Comparison of ENCODE assay signal across 8 cellular contexts in the genomic region with DNA sequence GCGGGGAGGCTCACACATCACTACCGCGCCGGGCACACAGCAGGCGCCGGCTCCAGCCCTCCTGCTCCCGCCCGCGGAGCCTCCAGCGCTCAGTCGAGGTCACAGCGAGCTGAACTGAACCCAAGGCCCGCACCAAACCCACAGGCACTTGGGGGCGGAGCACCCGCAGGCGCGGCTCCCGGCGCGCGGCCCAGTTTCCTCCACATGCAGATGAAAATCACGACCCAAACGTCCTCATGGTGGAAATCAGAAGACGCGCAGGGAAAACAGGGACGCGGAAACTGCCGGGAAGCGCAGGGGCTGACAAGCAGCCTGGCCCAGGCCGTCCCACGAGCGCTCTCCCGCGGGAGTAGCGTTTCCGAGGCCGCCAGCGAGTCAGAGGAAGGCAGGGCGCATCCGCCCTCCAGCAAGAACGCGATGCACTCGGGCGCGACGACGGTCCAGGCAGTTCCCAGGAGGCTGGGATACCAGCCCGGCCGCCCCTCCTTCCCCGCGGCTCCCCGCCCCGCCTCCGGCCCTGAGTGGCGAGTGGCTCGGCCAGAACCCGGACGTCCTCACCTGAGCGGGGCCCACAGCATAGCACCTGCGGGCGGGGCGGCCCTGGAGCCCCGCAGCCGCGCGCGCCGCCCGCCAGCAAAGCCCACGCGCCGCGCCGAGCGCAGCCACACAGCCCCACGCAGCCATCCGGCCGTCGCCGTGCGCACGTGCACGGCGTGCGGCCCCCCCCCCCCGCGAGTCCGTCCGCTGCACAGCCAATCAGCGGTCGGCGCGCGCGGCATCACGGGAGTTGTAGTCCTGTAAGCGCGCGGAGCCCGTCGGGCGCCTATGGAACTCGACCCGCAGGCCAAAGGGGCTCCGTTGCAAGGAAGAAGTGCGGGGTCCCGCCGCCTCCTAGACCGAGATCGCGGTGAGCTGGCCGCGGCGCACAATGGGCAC. TPM values are rescaled to one million over a fixed set of nuclear protein-coding genes. Genes with fewer than 3 reads are reported as not detected.
DNase-seq lines count a peak whose midpoint lies in the region; ATAC-seq and TF ChIP-seq lines count a peak whose summit lies in the region.

A gene (minus strand): TSS at position 710 of the 936 bp plus-strand sequence. CDS start 26 bp downstream, at position 684.

- TF ChIP-seq POLR2A in NB4 (IDR thresholded peaks at IDR 0.05; ENCODE audit: extremely low read depth, insufficient read length) (no peak), suprapubic skin (IDR thresholded peaks at IDR 0.05) (no peak)

- peak within 1 kb of the TSS; percentile 74 to 94 for H3K27ac Mint-ChIP-seq in activated naive CD4-positive, alpha-beta T cell treated with anti-CD3 and anti-CD28 coated beads, Interleukin-2, amount 50 U/mL, for 72 hours

- no peaks in the 10 kb centered on the region for H3K36me3 ChIP-seq in SK-N-SH (replicated peaks in 1 of 2; ENCODE audit: control insufficient read depth in 1 of 2, insufficient read depth in 2 of 2, low read length in 1 of 2)
- no peaks in the 10 kb centered on the region for H3K36me3 ChIP-seq in suprapubic skin

- H3K27me3 ChIP-seq in SK-N-SH (ENCODE audit: insufficient read depth) (no peaks in the 10 kb centered on the region), suprapubic skin (no peaks in the 10 kb centered on the region)

- no peak for TF ChIP-seq CTCF in HFF-Myc (IDR thresholded peaks at IDR 0.05; ENCODE audit: low read depth, low read length, missing control alignments)
- no peak for TF ChIP-seq CTCF in NB4 (IDR thresholded peaks at IDR 0.05; ENCODE audit: low read depth, low read length)
- no peak for TF ChIP-seq CTCF in SK-N-SH (IDR thresholded peaks at IDR 0.05)
- TF ChIP-seq CTCF in omental fat pad (IDR thresholded peaks at IDR 0.05): no peak
- TF ChIP-seq CTCF in suprapubic skin (IDR thresholded peaks at IDR 0.05): no peak

- H3K27ac ChIP-seq in SK-N-SH (ENCODE audit: low read depth in 2 of 2, low read length in 1 of 2): peak within 1 kb of the TSS; percentile 80 to 82
- peak within 1 kb of the TSS; percentile 94 for H3K27ac ChIP-seq in suprapubic skin

- peaks cover 49% of the 10 kb centered on the region for H3K79me2 ChIP-seq in SK-N-SH (ENCODE audit: insufficient read depth)

- WGBS in SK-N-SH (ENCODE audit: low lambda C conversion rate): 3% methylated on average over 37 of the region's 114 CpGs
- WGBS in suprapubic skin: under 1% methylated on average over 33 of the region's 114 CpGs

- peak; percentile 82 to 85 for ATAC-seq in activated naive CD4-positive, alpha-beta T cell treated with anti-CD3 and anti-CD28 coated beads, Interleukin-2, amount 50 U/mL, for 72 hours
- peak; percentile 94 for ATAC-seq in omental fat pad (ENCODE audit: low FRiP score)

- DNase-seq in GM03348 (ENCODE audit: low spot score) (peak; percentile 99), HFF-Myc (ENCODE audit: extremely low read depth, low read depth) (no peak), NB4 (ENCODE audit: low read depth) (peak; percentile 91), SK-N-SH (peak; percentile 96), glomerular endothelial cell (ENCODE audit: extremely low read depth, low read depth, low spot score) (no peak), omental fat pad (ENCODE audit: low spot score) (peak; percentile 76), suprapubic skin (ENCODE audit: low spot score in 2 of 2) (peak; percentile 93 to 95)
- peak; percentile 83 to 86 for DNase-seq in activated naive CD4-positive, alpha-beta T cell treated with anti-CD3 and anti-CD28 coated beads, Interleukin-2, amount 50 U/mL, for 72 hours (ENCODE audit: low spot score in 2 of 2)

- H3K9me3 Mint-ChIP-seq in activated naive CD4-positive, alpha-beta T cell treated with anti-CD3 and anti-CD28 coated beads, Interleukin-2, amount 50 U/mL, for 72 hours: no peaks in the 10 kb centered on the region

- peaks cover 5 to 6% of the 10 kb centered on the region in 2 donors for H3K36me3 Mint-ChIP-seq in activated naive CD4-positive, alpha-beta T cell treated with anti-CD3 and anti-CD28 coated beads, Interleukin-2, amount 50 U/mL, for 72 hours

- H3K4me3 ChIP-seq in HFF-Myc (replicated peaks; ENCODE audit: low read depth, low read length) (peak within 1 kb of the TSS; percentile 59), NB4 (ENCODE audit: low read depth, low read length) (peak within 1 kb of the TSS; percentile 81), SK-N-SH (ENCODE audit: low read depth in 2 of 2, low read length in 1 of 2) (peak within 1 kb of the TSS; percentile 62 to 90), suprapubic skin (peak within 1 kb of the TSS; percentile 84)

- CTCF ChIA-PET in SK-N-SH (lab: Yijun Ruan, JAX): interaction anchor here (0.6 to 7.5 kb wide), 5 partner anchors 10 to 343 kb away, joined by 3 to 96 read pairs (median 9); no protein-coding TSS in a partner anchor

- peaks cover 15% of the 10 kb centered on the region for H4K20me1 ChIP-seq in SK-N-SH (ENCODE audit: insufficient read depth)

- no peak for TF ChIP-seq RAD21 in SK-N-SH (IDR thresholded peaks at IDR 0.05; ENCODE audit: low read length)

- H2AFZ ChIP-seq in SK-N-SH (ENCODE audit: low read depth): peak within 1 kb of the TSS; percentile 95

- POLR2A ChIA-PET in SK-N-SH (lab: Yijun Ruan, JAX): interaction anchor here (1.2 to 1.9 kb wide), 4 partner anchors 9 to 37 kb away, joined by 3 to 11 read pairs (median 7); a partner anchor contains a TSS

- no peaks in the 10 kb centered on the region for H3K9me3 ChIP-seq in SK-N-SH
- no peaks in the 10 kb centered on the region for H3K9me3 ChIP-seq in suprapubic skin

- peak within 1 kb of the TSS; percentile 97 for H3K4me2 ChIP-seq in SK-N-SH

- peaks cover 0 to 9% of the 10 kb centered on the region in 2 experiments; a peak in 1 of 4 replicates for H3K4me1 ChIP-seq in SK-N-SH (ENCODE audit: control insufficient read depth in 1 of 2, insufficient read depth in 2 of 2, low read depth in 1 of 2, low read length in 1 of 2)
- H3K4me1 ChIP-seq in suprapubic skin: peaks cover 43% of the 10 kb centered on the region

- no peaks in the 10 kb centered on the region for H3K9me2 ChIP-seq in SK-N-SH

- peaks cover 6% of the 10 kb centered on the region for H3F3A ChIP-seq in SK-N-SH (replicated peaks; ENCODE audit: insufficient read depth)

- no peak for TF ChIP-seq EP300 in SK-N-SH (IDR thresholded peaks at IDR 0.05; ENCODE audit: borderline replicate concordance in 1 of 2, low read depth in 1 of 2, low read length in 1 of 2)
- no peak for TF ChIP-seq EP300 in suprapubic skin (IDR thresholded peaks at IDR 0.05)

- peak within 1 kb of the TSS; percentile 84 for H3K9ac ChIP-seq in SK-N-SH

TF ChIP-seq in SK-N-SH, 30 proteins besides CTCF, POLR2A, EP300 and RAD21:
- TF ChIP-seq EZH2phosphoT487 (IDR thresholded peaks at IDR 0.05; ENCODE audit: borderline replicate concordance, low read depth) (no peak), MXI1 (IDR thresholded peaks at IDR 0.05; ENCODE audit: low read depth, low read length) (peak; percentile 66), MEF2A (IDR thresholded peaks at IDR 0.05; ENCODE audit: borderline replicate concordance, low read depth) (no peak), SIN3A (IDR thresholded peaks at IDR 0.05; ENCODE audit: borderline replicate concordance, low read depth, low read length) (peak; percentile 49; the same call in 1 of the 2 replicates), NRF1 (IDR thresholded peaks at IDR 0.05; ENCODE audit: low read depth, low read length) (peak; percentile 42), YY1 (IDR thresholded peaks at IDR 0.05; ENCODE audit: low read depth) (no peak)
- TF ChIP-seq, protein P1, sequence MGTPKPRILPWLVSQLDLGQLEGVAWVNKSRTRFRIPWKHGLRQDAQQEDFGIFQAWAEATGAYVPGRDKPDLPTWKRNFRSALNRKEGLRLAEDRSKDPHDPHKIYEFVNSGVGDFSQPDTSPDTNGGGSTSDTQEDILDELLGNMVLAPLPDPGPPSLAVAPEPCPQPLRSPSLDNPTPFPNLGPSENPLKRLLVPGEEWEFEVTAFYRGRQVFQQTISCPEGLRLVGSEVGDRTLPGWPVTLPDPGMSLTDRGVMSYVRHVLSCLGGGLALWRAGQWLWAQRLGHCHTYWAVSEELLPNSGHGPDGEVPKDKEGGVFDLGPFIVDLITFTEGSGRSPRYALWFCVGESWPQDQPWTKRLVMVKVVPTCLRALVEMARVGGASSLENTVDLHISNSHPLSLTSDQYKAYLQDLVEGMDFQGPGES (IDR thresholded peaks at IDR 0.05; ENCODE audit: low read depth, low read length): peak; percentile 47
- TF ChIP-seq, protein P2, sequence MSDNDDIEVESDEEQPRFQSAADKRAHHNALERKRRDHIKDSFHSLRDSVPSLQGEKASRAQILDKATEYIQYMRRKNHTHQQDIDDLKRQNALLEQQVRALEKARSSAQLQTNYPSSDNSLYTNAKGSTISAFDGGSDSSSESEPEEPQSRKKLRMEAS (IDR thresholded peaks at IDR 0.05; ENCODE audit: low read depth): peak; percentile 82

RNA-seq across cellular contexts. Expression of the gene that starts here (rescaled TPM):
- 43.3 and 45.4 TPM in 2 replicates for polyA plus RNA-seq in SK-N-SH (2012; rRNA removed)
- polyA plus RNA-seq in SK-N-SH (2012; cell fraction: cytosol; rRNA removed): 25.1 and 35.6 TPM in 2 replicates
- 55.7 and 61.2 TPM in 2 replicates for polyA plus RNA-seq in SK-N-SH (2012; cell fraction: nucleus; rRNA removed)
- 10 to 100 TPM; 22.0 to 71.3 TPM for total RNA-seq in activated naive CD4-positive, alpha-beta T cell treated with anti-CD3 and anti-CD28 coated beads, Interleukin-2, amount 50 U/mL, for 72 hours
- total RNA-seq in glomerular endothelial cell (43.7 and 48.1 TPM in 2 replicates), omental fat pad (10 to 100 TPM; 32.9 to 60.7 (median 36.7) TPM), suprapubic skin (10 to 100 TPM; 38.5 to 58.3 (median 44.5) TPM)

Comparison
In these comparisons a context has a peak if more than half of its experiments do, and no peak if none do; other contexts are left out.
1. DNase-seq: peak in GM03348 (single experiment), NB4 (single experiment), SK-N-SH (single experiment), activated naive CD4-positive, alpha-beta T cell treated with anti-CD3 and anti-CD28 coated beads, Interleukin-2, amount 50 U/mL, for 72 hours (2 of 2), omental fat pad (single experiment) and suprapubic skin (2 of 2); none in HFF-Myc (single experiment) and glomerular endothelial cell (single experiment).
2. Peak in every context shown above with its lines, with median percentiles within 50 percentile points of each other: H3K4me3 ChIP-seq.